11 cellular contexts compared by ENCODE assay signal in genomic region chr9:77514886-77515711, GRCh38.
DNase-seq lines count a peak whose midpoint lies in the region; ATAC-seq and TF ChIP-seq lines count a peak whose summit lies in the region.
"Had no signal": no experiment of that assay in that cellular context is flagged by ENCODE, and none has a peak within 500 bp of the region (broad histone marks: within the 10 kb centered on the region; RNA-seq: fewer than 3 reads in every experiment).

No MANE protein-coding gene starts in this region.

- no peaks in the 10 kb centered on the region for H3K36me3 ChIP-seq in mammary epithelial cell (ENCODE audit: insufficient read depth, low read length)
- H3K36me3 ChIP-seq in thyroid gland, result no peaks in the 10 kb centered on the region
- H3K36me3 ChIP-seq: SJCRH30 had no signal

- BruUV-seq in mammary epithelial cell (replicated peaks; lab: Mats Ljungman, UMichigan), result no TSS peak

- H3K27ac ChIP-seq in mammary epithelial cell (ENCODE audit: insufficient read depth, low read depth, low read length) (no peak overlapping the region), layer of hippocampus (ENCODE audit: low read depth, low read length) (peak overlapping the region; percentile 50), thyroid gland (peak overlapping the region; percentile 70 to 81 (median 79))
- H3K27ac ChIP-seq: SJCRH30 had no signal

- H2AFZ ChIP-seq in mammary epithelial cell (ENCODE audit: low read depth, low read length), result no peak overlapping the region

- H3K4me3 ChIP-seq in mammary epithelial cell (replicated peaks in 1 of 3; ENCODE audit: insufficient read depth in 1 of 3, low read depth in 2 of 3, low read length in 3 of 3) (no peak overlapping the region), thyroid gland (replicated peaks in 1 of 3) (no peak overlapping the region)
- H3K4me3 ChIP-seq: SJCRH30 had no signal

- no peak overlapping the region for H3K4me2 ChIP-seq in mammary epithelial cell (ENCODE audit: insufficient read depth, low read depth, low read length)

- 66% methylated on average over 7 of the region's 9 CpGs for WGBS in mammary epithelial cell (ENCODE audit: low coverage, missing lambda C conversion rate)
- 31 to 35% methylated on average over 9 of the region's 9 CpGs for WGBS in thyroid gland, 2 donors

- no peaks in the 10 kb centered on the region for H4K20me1 ChIP-seq in mammary epithelial cell (ENCODE audit: insufficient read depth, low read length)

- TF ChIP-seq CTCF in mammary epithelial cell (conservative IDR thresholded peaks at IDR 0.05 in 1 of 2, IDR thresholded peaks at IDR 0.05 in 1 of 2; ENCODE audit: extremely low read depth in 1 of 2, insufficient read depth in 1 of 2, low read depth in 1 of 2, low read length in 2 of 2) (no peak), thyroid gland (IDR thresholded peaks at IDR 0.05) (no peak)

- no peaks in the 10 kb centered on the region for H3K79me2 ChIP-seq in mammary epithelial cell (ENCODE audit: insufficient read depth, low read length)

- no peaks in the 10 kb centered on the region for H3K9me3 ChIP-seq in mammary epithelial cell (replicated peaks; ENCODE audit: insufficient read depth, low read length)
- no peaks in the 10 kb centered on the region for H3K9me3 ChIP-seq in thyroid gland
- H3K9me3 ChIP-seq: SJCRH30 had no signal

- no peak overlapping the region for H3K9ac ChIP-seq in mammary epithelial cell (ENCODE audit: insufficient read depth, low read length)

- dilution Hi-C loops in mammary epithelial cell (cut with HindIII; ENCODE audit: low sequenced_read_pairs), result no loop called here

- no peak for TF ChIP-seq POLR2A in thyroid gland (IDR thresholded peaks at IDR 0.05)

- no peak for ATAC-seq in SK-N-SH treated with all-trans-retinoic acid at 6 μM for 48 hours

- H3K4me1 ChIP-seq in mammary epithelial cell (ENCODE audit: insufficient read depth, low read length) (no peaks in the 10 kb centered on the region), thyroid gland (peaks cover 33 to 53% of the 10 kb centered on the region in 2 donors)

- DNase-seq in M059J (ENCODE audit: low read depth) (peak; percentile 90), mammary epithelial cell (peak; percentile 5), thyroid gland (peak; percentile 57 to 73), OCI-M2 (lab: John Stamatoyannopoulos, UW; ENCODE audit: unreplicated experiment) (no peak), NCI-H1417 (lab: John Stamatoyannopoulos, UW) (no peak)
- no peak for DNase-seq in activated CD4-positive, alpha-beta T cell treated with anti-CD3 and anti-CD28 coated beads, Interleukin-2, amount 50 U/mL, for 4 hours
- DNase-seq: cortex of kidney, NCI-H1694 treated with DMSO at 0.1 percent for 48 hours had no signal

- no peaks in the 10 kb centered on the region for H3K27me3 ChIP-seq in mammary epithelial cell (ENCODE audit: insufficient read depth, low read length)
- H3K27me3 ChIP-seq in layer of hippocampus (ENCODE audit: control insufficient read depth, insufficient read depth, low read length), result no peaks in the 10 kb centered on the region
- H3K27me3 ChIP-seq in thyroid gland, result no peaks in the 10 kb centered on the region
- H3K27me3 ChIP-seq: SJCRH30 had no signal

- CTCF ChIA-PET in mammary epithelial cell (lab: Charles Lee; ENCODE audit: low non-redundant PET), result no interaction called here

- intact Hi-C loops in mammary epithelial cell (cut with micrococcal nuclease), result no loop called here
- intact Hi-C loops in thyroid gland (cut with DNase I), result no loop called here

- in situ Hi-C loops in mammary epithelial cell (cut with MboI; ENCODE audit: low sequenced_read_pairs in 2 of 2), result no loop called here

TF ChIP-seq in SK-N-SH treated with all-trans-retinoic acid at 6 μM for 48 hours, 23 proteins besides CTCF, POLR2A, EP300 and RAD21:
- TF ChIP-seq ARNTL (CRISPR knock-in tag; IDR thresholded peaks at IDR 0.05; ENCODE audit: borderline replicate concordance, low read depth) (no peak), ZC3H10 (CRISPR knock-in tag; IDR thresholded peaks at IDR 0.05) (no peak), ZNF565 (CRISPR knock-in tag; conservative IDR thresholded peaks at IDR 0.05; ENCODE audit: low read depth) (no peak), ZFP30 (CRISPR knock-in tag; IDR thresholded peaks at IDR 0.05) (no peak), ZNF8 (CRISPR knock-in tag; IDR thresholded peaks at IDR 0.05) (no peak), TCF4 (CRISPR knock-in tag; IDR thresholded peaks at IDR 0.05; ENCODE audit: borderline replicate concordance) (no peak), RARB (CRISPR knock-in tag; IDR thresholded peaks at IDR 0.05) (no peak), PATZ1 (CRISPR knock-in tag; IDR thresholded peaks at IDR 0.05; ENCODE audit: borderline replicate concordance) (no peak), GLIS3 (CRISPR knock-in tag; IDR thresholded peaks at IDR 0.05) (no peak), TSHZ2 (CRISPR knock-in tag; IDR thresholded peaks at IDR 0.05) (no peak), POU6F1 (CRISPR knock-in tag; IDR thresholded peaks at IDR 0.05; ENCODE audit: borderline replicate concordance, low read depth) (no peak), TOX (CRISPR knock-in tag; IDR thresholded peaks at IDR 0.05; ENCODE audit: borderline replicate concordance) (no peak), ISL1 (CRISPR knock-in tag; IDR thresholded peaks at IDR 0.05) (no peak)

Comparison
In these comparisons a context has a peak if more than half of its experiments do, and no peak if none do; other contexts are left out.
1. DNase-seq: peak in M059J (single experiment), mammary epithelial cell (single experiment) and thyroid gland (2 of 2); none in OCI-M2 (single experiment), NCI-H1417 (0 of 3) and activated CD4-positive, alpha-beta T cell treated with anti-CD3 and anti-CD28 coated beads, Interleukin-2, amount 50 U/mL, for 4 hours (0 of 2).